Comparison of ENCODE assay signal across 20 cellular contexts in the genomic region with DNA sequence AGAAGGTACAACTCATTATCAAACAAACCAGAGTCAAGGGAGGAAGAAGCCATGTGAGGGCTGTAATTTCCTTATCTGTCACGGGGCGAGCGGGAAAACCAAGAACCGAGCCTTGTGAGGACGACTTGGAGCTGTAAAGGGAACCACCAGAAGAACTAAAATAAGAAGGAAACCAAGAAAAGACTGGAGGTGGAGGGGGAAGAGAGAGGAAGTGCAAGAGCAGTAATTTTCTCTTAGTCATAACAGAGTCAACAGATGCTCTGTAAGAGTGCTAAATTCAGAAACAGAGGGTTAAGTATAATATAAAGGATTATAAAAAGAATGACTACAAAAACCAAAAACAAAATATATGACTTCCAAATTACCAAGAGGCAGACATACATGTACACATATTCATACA.
A peak's percentile ranks its signal among the peaks of the same experiment; 100 is the strongest.
DNase-seq lines count a peak whose midpoint lies in the region; ATAC-seq, FAIRE-seq and TF ChIP-seq lines count a peak whose summit lies in the region.
"Had no signal": no experiment of that assay in that cellular context is flagged by ENCODE, and none has a peak within 500 bp of the region (broad histone marks: within the 10 kb centered on the region; RNA-seq: fewer than 3 reads in every experiment).

No MANE protein-coding gene starts in this region.

- WGBS in gastroesophageal sphincter (ENCODE audit: low coverage in 1 of 2), 2 donors, result 83% methylated on average over 1 to 5 of the region's 5 CpGs

- no peaks in the 10 kb centered on the region for H3K27me3 ChIP-seq in gastroesophageal sphincter
- H3K27me3 ChIP-seq: cardiac muscle cell, uterus had no signal

- ATAC-seq in GM21723 (IDR thresholded peaks at IDR 0.05; ENCODE audit: unreplicated experiment) (peak; percentile 56), gastroesophageal sphincter (no peak), GM18907 (IDR thresholded peaks at IDR 0.05; ENCODE audit: unreplicated experiment) (no peak)
- ATAC-seq: HCT116 had no signal

- no peak overlapping the region for H3K4me3 ChIP-seq in gastroesophageal sphincter
- H3K4me3 ChIP-seq: cardiac muscle cell, prostate gland, uterus had no signal

- TF ChIP-seq POLR2A in GM12891 (IDR thresholded peaks at IDR 0.05; ENCODE audit: low read depth, low read length), result no peak
- no peak for TF ChIP-seq POLR2A in gastroesophageal sphincter (IDR thresholded peaks at IDR 0.05)

- no peak overlapping the region for H3K27ac ChIP-seq in gastroesophageal sphincter
- H3K27ac ChIP-seq: cardiac muscle cell, prostate gland, uterus had no signal

- no peaks in the 10 kb centered on the region for H3K9me3 ChIP-seq in gastroesophageal sphincter
- H3K9me3 ChIP-seq: prostate gland, uterus had no signal

- FAIRE-seq in GM12891 (lab: Jason Lieb, UNC), result no peak
- FAIRE-seq: G401.6 had no signal

- DNase-seq in GM12891 (ENCODE audit: insufficient read length, low spot score) (no peak), MV-4-11 (lab: John Stamatoyannopoulos, UW) (peak; percentile 88), middle frontal gyrus (ENCODE audit: extremely low spot score, low spot score) (peak; percentile 16), NCI-H2171 treated with DMSO at 0.1 percent for 48 hours (lab: John Stamatoyannopoulos, UW) (no peak), SHP77 treated with DMSO at 0.1 percent for 48 hours (lab: John Stamatoyannopoulos, UW) (no peak)
- DNase-seq: activated CD4-positive, alpha-beta T cell treated with anti-CD3 and anti-CD28 coated beads for 4 hours; activated naive CD4-positive, alpha-beta T cell treated with anti-CD3 and anti-CD28 coated beads, Interleukin-2, amount 50 U/mL, for 16 hours; activated T-cell treated with anti-CD3 and anti-CD28 coated beads, Interleukin-2, amount 50 U/mL, for 72 hours; CD4-positive, alpha-beta memory T cell; NCI-H2081; Right ventricle myocardium superior; T-helper 1 cell; uterus had no signal

- TF ChIP-seq CTCF in gastroesophageal sphincter (IDR thresholded peaks at IDR 0.05), result no peak

- no peaks in the 10 kb centered on the region for H3K4me1 ChIP-seq in gastroesophageal sphincter
- H3K4me1 ChIP-seq: prostate gland, uterus had no signal

- no peak for TF ChIP-seq EP300 in gastroesophageal sphincter (IDR thresholded peaks at IDR 0.05)

- no peaks in the 10 kb centered on the region for H3K36me3 ChIP-seq in gastroesophageal sphincter
- H3K36me3 ChIP-seq: cardiac muscle cell, prostate gland, uterus had no signal

TF ChIP-seq in GM12891, 5 proteins besides CTCF, POLR2A, EP300 and RAD21:
- peak; percentile 80 for TF ChIP-seq SPI1 (IDR thresholded peaks at IDR 0.05; ENCODE audit: low read depth, low read length)
- no peak for TF ChIP-seq POLR2AphosphoS5 (IDR thresholded peaks at IDR 0.05; ENCODE audit: low read depth, low read length)

Comparison
In these comparisons a context has a peak if more than half of its experiments do, and no peak if none do; other contexts are left out.
1. DNase-seq: peak in MV-4-11 (single experiment) and middle frontal gyrus (single experiment); none in GM12891 (single experiment), NCI-H2171 treated with DMSO at 0.1 percent for 48 hours (single experiment) and SHP77 treated with DMSO at 0.1 percent for 48 hours (single experiment).